Comparison of ENCODE assay signal across 14 cellular contexts in the genomic region with DNA sequence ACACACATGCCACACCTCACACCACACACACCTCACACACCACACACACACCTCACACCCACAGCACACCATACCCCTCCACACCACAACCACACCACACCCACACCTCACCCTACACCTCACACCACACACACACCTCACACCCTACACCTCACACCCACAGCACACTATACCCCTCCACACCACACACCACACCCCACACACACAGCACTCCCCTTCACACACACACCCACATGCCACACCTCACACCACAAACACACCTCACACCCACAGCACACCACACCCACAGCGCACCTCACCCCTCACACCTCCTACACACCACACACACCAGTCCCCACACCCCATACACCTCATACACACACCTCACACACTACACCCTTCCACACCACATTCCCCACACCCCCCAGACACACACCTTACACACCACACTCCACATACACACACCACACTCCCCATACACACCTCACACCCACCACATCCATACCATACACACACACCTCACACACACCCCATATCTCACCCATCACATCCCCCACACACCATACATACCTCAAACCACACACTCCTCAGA.
DNase-seq lines count a peak whose midpoint lies in the region; TF ChIP-seq lines count a peak whose summit lies in the region.
"Had no signal": no experiment of that assay in that cellular context is flagged by ENCODE, and none has a peak within 500 bp of the region (broad histone marks: within the 10 kb centered on the region; RNA-seq: fewer than 3 reads in every experiment).

No MANE protein-coding gene starts in this region.

- TF ChIP-seq CTCF in ascending aorta (IDR thresholded peaks at IDR 0.05), result no peak
- TF ChIP-seq CTCF in uterus (IDR thresholded peaks at IDR 0.05), result no peak
- TF ChIP-seq CTCF in GM13976 (IDR thresholded peaks at IDR 0.05; ENCODE audit: borderline replicate concordance, control extremely low read depth, extremely low read depth, insufficient read depth, missing control alignments), result no peak

- H3K36me3 ChIP-seq in ascending aorta, result peaks cover 88 to 91% of the 10 kb centered on the region in 2 donors
- H3K36me3 ChIP-seq in muscle layer of duodenum (ENCODE audit: control insufficient read depth in 1 of 2, insufficient read depth in 2 of 2, low read length in 2 of 2), result peaks cover 42 to 69% of the 10 kb centered on the region in 2 donors
- H3K36me3 ChIP-seq in uterus, result no peaks in the 10 kb centered on the region

- H3K4me3 ChIP-seq in ascending aorta (no peak overlapping the region), muscle layer of duodenum (ENCODE audit: low read depth in 1 of 2, low read length in 2 of 2) (no peak overlapping the region), uterus (no peak overlapping the region)
- H3K4me3 ChIP-seq: tibial nerve had no signal

- DNase-seq in activated naive CD4-positive, alpha-beta T cell treated with anti-CD3 and anti-CD28 coated beads, Interleukin-2, amount 10 ng/mL, durations not matched to agents 7 days and 5 days, result no peak
- no peak for DNase-seq in activated naive CD4-positive, alpha-beta T cell (lab: John Stamatoyannopoulos, UW)
- no peak for DNase-seq in ascending aorta (ENCODE audit: low spot score in 2 of 2)
- DNase-seq in uterus, result no peak
- DNase-seq in stimulated activated CD4-positive, alpha-beta T cell treated with anti-CD3 and anti-CD28 coated beads, Interleukin-2, amount 100 ng/mL, for 24 hours, result no peak
- DNase-seq in GM13976 (ENCODE audit: low spot score), result no peak
- DNase-seq in G401 (ENCODE audit: low spot score), result no peak
- DNase-seq: anterior cingulate cortex; DMS79 treated with DMSO at 0.1 percent for 48 hours; KG1; NCI-H187 treated with DMSO at 0.1 percent for 48 hours; NK-92 treated with Interleukin-12 subunit alpha and Interleukin-12 subunit beta, amount 100 ng/mL, for 24 hours had no signal

- CTCF ChIA-PET in activated naive CD4-positive, alpha-beta T cell treated with anti-CD3 and anti-CD28 coated beads, Interleukin-2, amount 10 ng/mL, durations not matched to agents 7 days and 5 days (lab: Charles Lee), result no interaction called here

- peaks cover 23% of the 10 kb centered on the region for H3K4me1 Mint-ChIP-seq in activated naive CD4-positive, alpha-beta T cell treated with anti-CD3 and anti-CD28 coated beads, Interleukin-2, amount 10 ng/mL, durations not matched to agents 7 days and 5 days

- peak overlapping the region; percentile 64 for H3K27ac Mint-ChIP-seq in activated naive CD4-positive, alpha-beta T cell treated with anti-CD3 and anti-CD28 coated beads, Interleukin-2, amount 10 ng/mL, durations not matched to agents 7 days and 5 days

- H3K4me1 ChIP-seq in ascending aorta (peaks cover 6 to 56% of the 10 kb centered on the region in 2 donors), muscle layer of duodenum (ENCODE audit: control insufficient read depth in 1 of 2, insufficient read depth in 2 of 2, low read length in 2 of 2) (peaks cover 0 to 59% of the 10 kb centered on the region in 2 donors), uterus (no peaks in the 10 kb centered on the region)

- TF ChIP-seq POLR2A in uterus (IDR thresholded peaks at IDR 0.05), result no peak

- H3K9me3 ChIP-seq in ascending aorta (no peaks in the 10 kb centered on the region), muscle layer of duodenum (ENCODE audit: control insufficient read depth in 1 of 2, low read length in 2 of 2) (no peaks in the 10 kb centered on the region), uterus (no peaks in the 10 kb centered on the region)
- H3K9me3 ChIP-seq: tibial nerve had no signal

- peaks cover 23% of the 10 kb centered on the region for H3K36me3 Mint-ChIP-seq in activated naive CD4-positive, alpha-beta T cell treated with anti-CD3 and anti-CD28 coated beads, Interleukin-2, amount 10 ng/mL, durations not matched to agents 7 days and 5 days

- no peaks in the 10 kb centered on the region for H3K9me3 Mint-ChIP-seq in activated naive CD4-positive, alpha-beta T cell treated with anti-CD3 and anti-CD28 coated beads, Interleukin-2, amount 10 ng/mL, durations not matched to agents 7 days and 5 days

- H3K27me3 ChIP-seq in ascending aorta (no peaks in the 10 kb centered on the region), muscle layer of duodenum (ENCODE audit: low read depth, low read length) (no peaks in the 10 kb centered on the region), uterus (no peaks in the 10 kb centered on the region)
- H3K27me3 ChIP-seq: tibial nerve had no signal

- intact Hi-C loops in ascending aorta (cut with DNase I) (no loop called here), uterus (cut with DNase I; ENCODE audit: low total_unique reads) (no loop called here)

- in situ Hi-C loops in GM13976 (cut with MboI; ENCODE audit: low sequenced_read_pairs, unreplicated experiment), result no loop called here
- in situ Hi-C loops in G401 (cut with HindIII; ENCODE audit: low sequenced_read_pairs), result no loop called here

- H3K27ac ChIP-seq in ascending aorta, result peak overlapping the region; percentile 52 to 71
- peak overlapping the region; percentile 24 for H3K27ac ChIP-seq in muscle layer of duodenum (ENCODE audit: low read length)
- H3K27ac ChIP-seq in uterus, result peak overlapping the region; percentile 46 to 55
- H3K27ac ChIP-seq: tibial nerve had no signal

- H3K27me3 Mint-ChIP-seq in activated naive CD4-positive, alpha-beta T cell treated with anti-CD3 and anti-CD28 coated beads, Interleukin-2, amount 10 ng/mL, durations not matched to agents 7 days and 5 days, result no peaks in the 10 kb centered on the region

- H3K4me3 Mint-ChIP-seq in activated naive CD4-positive, alpha-beta T cell treated with anti-CD3 and anti-CD28 coated beads, Interleukin-2, amount 10 ng/mL, durations not matched to agents 7 days and 5 days, result no peak overlapping the region
